ENCODE assay signal across 1 cellular context in the genomic region with DNA sequence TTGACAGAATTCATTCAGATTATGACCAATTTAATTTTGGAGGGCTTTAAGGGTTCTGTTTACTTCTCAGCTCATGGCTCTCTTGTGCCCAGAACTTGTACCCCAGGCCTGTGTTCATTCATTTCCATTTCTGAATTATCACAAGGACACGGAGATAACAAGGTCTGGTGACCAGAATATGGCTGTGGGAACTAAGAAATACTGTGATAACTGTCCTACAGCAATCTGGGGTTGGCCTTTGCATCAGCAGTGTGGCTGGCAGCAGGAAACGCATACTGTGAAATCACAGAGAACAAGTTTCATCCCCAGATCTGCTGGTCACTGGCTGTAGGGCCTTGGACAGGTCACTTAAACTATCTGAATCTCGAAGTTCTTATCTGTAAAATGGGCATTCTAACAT.
TF ChIP-seq lines count a peak whose summit lies in the region.

No MANE protein-coding gene starts in this region.

TF ChIP-seq in endothelial cell of umbilical vein, 7 proteins besides CTCF, POLR2A, EP300 and RAD21 (continued from another document):
- TF ChIP-seq GATA2 (IDR thresholded peaks at IDR 0.05; ENCODE audit: insufficient read depth, insufficient read length, low read depth, low read length) (no peak), JUN (IDR thresholded peaks at IDR 0.05; ENCODE audit: borderline replicate concordance, insufficient read depth, insufficient read length, low read depth) (no peak), POLR2AphosphoS5 (IDR thresholded peaks at IDR 0.05; ENCODE audit: insufficient read depth, low read depth, low read length) (no peak)
- TF ChIP-seq, protein P1, sequence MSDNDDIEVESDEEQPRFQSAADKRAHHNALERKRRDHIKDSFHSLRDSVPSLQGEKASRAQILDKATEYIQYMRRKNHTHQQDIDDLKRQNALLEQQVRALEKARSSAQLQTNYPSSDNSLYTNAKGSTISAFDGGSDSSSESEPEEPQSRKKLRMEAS (IDR thresholded peaks at IDR 0.05; ENCODE audit: insufficient read depth, insufficient read length), result no peak
